In the genomic region with DNA sequence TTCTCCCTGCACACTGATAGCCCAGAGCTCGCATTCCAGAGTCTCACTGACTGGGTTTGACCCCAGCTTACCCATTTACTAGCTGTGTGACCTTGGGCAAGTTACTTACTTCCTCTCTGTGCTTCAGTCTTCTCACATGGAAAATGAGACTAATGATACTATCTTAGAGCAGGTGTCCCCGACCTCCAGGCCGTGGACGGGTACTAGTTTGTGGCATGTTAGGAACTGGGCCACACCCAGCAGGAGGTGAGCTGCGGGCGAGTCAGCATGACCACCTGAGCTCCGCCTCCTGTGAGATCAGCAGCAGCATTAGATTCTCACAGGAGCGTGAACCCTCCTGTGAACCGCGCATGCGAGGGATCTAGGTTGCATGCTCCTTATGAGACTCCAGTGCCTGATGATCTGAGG, we compare ENCODE assay signal across 1 cellular context.
TF ChIP-seq lines count a peak whose summit lies in the region.

No MANE protein-coding gene starts in this region.

TF ChIP-seq in HepG2, 621 proteins besides CTCF, POLR2A, EP300 and RAD21 (continued from another document):
- TF ChIP-seq, protein P1, sequence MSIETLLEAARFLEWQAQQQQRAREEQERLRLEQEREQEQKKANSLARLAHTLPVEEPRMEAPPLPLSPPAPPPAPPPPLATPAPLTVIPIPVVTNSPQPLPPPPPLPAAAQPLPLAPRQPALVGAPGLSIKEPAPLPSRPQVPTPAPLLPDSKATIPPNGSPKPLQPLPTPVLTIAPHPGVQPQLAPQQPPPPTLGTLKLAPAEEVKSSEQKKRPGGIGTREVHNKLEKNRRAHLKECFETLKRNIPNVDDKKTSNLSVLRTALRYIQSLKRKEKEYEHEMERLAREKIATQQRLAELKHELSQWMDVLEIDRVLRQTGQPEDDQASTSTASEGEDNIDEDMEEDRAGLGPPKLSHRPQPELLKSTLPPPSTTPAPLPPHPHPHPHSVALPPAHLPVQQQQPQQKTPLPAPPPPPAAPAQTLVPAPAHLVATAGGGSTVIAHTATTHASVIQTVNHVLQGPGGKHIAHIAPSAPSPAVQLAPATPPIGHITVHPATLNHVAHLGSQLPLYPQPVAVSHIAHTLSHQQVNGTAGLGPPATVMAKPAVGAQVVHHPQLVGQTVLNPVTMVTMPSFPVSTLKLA (IDR thresholded peaks at IDR 0.05), result no peak
- TF ChIP-seq SP5 (CRISPR knock-in tag; IDR thresholded peaks at IDR 0.05; ENCODE audit: borderline replicate concordance, low read depth) (0 out of 2 replicates have a peak, but pooled peaks have one; percentile 13), ZNF510 (CRISPR knock-in tag; IDR thresholded peaks at IDR 0.05; ENCODE audit: low read depth) (no peak), CERS6 (CRISPR knock-in tag; IDR thresholded peaks at IDR 0.05) (no peak), RARA (CRISPR knock-in tag; IDR thresholded peaks at IDR 0.05) (peak; percentile 32; the same call in 1 of the 2 replicates), RELA (CRISPR knock-in tag; IDR thresholded peaks at IDR 0.05) (no peak), SMC3 (IDR thresholded peaks at IDR 0.05; ENCODE audit: low read length) (no peak), RXRB (CRISPR knock-in tag; IDR thresholded peaks at IDR 0.05; ENCODE audit: borderline replicate concordance) (peak; percentile 41; the same call in 1 of the 2 replicates), HNRNPLL (IDR thresholded peaks at IDR 0.05; ENCODE audit: low read depth, low read length, poor library complexity, severe bottlenecking) (no peak), KMT2A (CRISPR knock-in tag; IDR thresholded peaks at IDR 0.05) (no peak), NR0B2 (CRISPR knock-in tag; IDR thresholded peaks at IDR 0.05) (no peak), RXRA (CRISPR knock-in tag; IDR thresholded peaks at IDR 0.05) (peak; percentile 27; the same call in 1 of the 2 replicates), ZNF234 (CRISPR knock-in tag; conservative IDR thresholded peaks at IDR 0.05) (no peak), HINFP (CRISPR knock-in tag; IDR thresholded peaks at IDR 0.05; ENCODE audit: low read depth) (no peak), ZNF773 (CRISPR knock-in tag; IDR thresholded peaks at IDR 0.05; ENCODE audit: borderline replicate concordance) (no peak), ZFAT (CRISPR knock-in tag; conservative IDR thresholded peaks at IDR 0.05) (no peak), CEBPG (CRISPR knock-in tag; IDR thresholded peaks at IDR 0.05) (peak; percentile 35; the same call in 1 of the 2 replicates), MIER3 (CRISPR knock-in tag; IDR thresholded peaks at IDR 0.05; ENCODE audit: borderline replicate concordance) (no peak), ZBTB38 (CRISPR knock-in tag; IDR thresholded peaks at IDR 0.05) (peak; percentile 60; the same call in 1 of the 2 replicates), FOXM1 (CRISPR knock-in tag; IDR thresholded peaks at IDR 0.05) (no peak), ZNF225 (CRISPR knock-in tag; IDR thresholded peaks at IDR 0.05) (no peak), EED (CRISPR knock-in tag; IDR thresholded peaks at IDR 0.05) (no peak), NFE2 (CRISPR knock-in tag; IDR thresholded peaks at IDR 0.05) (no peak), ELF1 (CRISPR knock-in tag; IDR thresholded peaks at IDR 0.05) (no peak), SSRP1 (CRISPR knock-in tag; IDR thresholded peaks at IDR 0.05) (no peak), ZNF768 (CRISPR knock-in tag; IDR thresholded peaks at IDR 0.05) (peak; percentile 43; the same call in 1 of the 2 replicates), ZNF687 (CRISPR knock-in tag; IDR thresholded peaks at IDR 0.05) (peak; percentile 43), ZNF180 (CRISPR knock-in tag; IDR thresholded peaks at IDR 0.05; ENCODE audit: borderline replicate concordance, low read depth) (no peak), ZNF629 (CRISPR knock-in tag; conservative IDR thresholded peaks at IDR 0.05) (0 out of 2 replicates have a peak, but pooled peaks have one; percentile 15), SUZ12 (IDR thresholded peaks at IDR 0.05; ENCODE audit: low read depth, low read length) (no peak), SOX6 (IDR thresholded peaks at IDR 0.05) (no peak), SOX6 (CRISPR knock-in tag; IDR thresholded peaks at IDR 0.05) (0 out of 2 replicates have a peak, but pooled peaks have one; percentile 13)
- TF ChIP-seq, protein P2, sequence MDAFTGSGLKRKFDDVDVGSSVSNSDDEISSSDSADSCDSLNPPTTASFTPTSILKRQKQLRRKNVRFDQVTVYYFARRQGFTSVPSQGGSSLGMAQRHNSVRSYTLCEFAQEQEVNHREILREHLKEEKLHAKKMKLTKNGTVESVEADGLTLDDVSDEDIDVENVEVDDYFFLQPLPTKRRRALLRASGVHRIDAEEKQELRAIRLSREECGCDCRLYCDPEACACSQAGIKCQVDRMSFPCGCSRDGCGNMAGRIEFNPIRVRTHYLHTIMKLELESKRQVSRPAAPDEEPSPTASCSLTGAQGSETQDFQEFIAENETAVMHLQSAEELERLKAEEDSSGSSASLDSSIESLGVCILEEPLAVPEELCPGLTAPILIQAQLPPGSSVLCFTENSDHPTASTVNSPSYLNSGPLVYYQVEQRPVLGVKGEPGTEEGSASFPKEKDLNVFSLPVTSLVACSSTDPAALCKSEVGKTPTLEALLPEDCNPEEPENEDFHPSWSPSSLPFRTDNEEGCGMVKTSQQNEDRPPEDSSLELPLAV (CRISPR knock-in tag; conservative IDR thresholded peaks at IDR 0.05; ENCODE audit: low read depth), result no peak
- TF ChIP-seq, protein P3, sequence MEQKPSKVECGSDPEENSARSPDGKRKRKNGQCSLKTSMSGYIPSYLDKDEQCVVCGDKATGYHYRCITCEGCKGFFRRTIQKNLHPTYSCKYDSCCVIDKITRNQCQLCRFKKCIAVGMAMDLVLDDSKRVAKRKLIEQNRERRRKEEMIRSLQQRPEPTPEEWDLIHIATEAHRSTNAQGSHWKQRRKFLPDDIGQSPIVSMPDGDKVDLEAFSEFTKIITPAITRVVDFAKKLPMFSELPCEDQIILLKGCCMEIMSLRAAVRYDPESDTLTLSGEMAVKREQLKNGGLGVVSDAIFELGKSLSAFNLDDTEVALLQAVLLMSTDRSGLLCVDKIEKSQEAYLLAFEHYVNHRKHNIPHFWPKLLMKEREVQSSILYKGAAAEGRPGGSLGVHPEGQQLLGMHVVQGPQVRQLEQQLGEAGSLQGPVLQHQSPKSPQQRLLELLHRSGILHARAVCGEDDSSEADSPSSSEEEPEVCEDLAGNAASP (CRISPR knock-in tag; IDR thresholded peaks at IDR 0.05; ENCODE audit: borderline replicate concordance), result peak; percentile 64; the same call in 1 of the 2 replicates
- TF ChIP-seq, protein P4, sequence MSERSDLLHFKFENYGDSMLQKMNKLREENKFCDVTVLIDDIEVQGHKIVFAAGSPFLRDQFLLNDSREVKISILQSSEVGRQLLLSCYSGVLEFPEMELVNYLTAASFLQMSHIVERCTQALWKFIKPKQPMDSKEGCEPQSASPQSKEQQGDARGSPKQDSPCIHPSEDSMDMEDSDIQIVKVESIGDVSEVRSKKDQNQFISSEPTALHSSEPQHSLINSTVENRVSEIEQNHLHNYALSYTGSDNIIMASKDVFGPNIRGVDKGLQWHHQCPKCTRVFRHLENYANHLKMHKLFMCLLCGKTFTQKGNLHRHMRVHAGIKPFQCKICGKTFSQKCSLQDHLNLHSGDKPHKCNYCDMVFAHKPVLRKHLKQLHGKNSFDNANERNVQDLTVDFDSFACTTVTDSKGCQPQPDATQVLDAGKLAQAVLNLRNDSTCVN (CRISPR knock-in tag; IDR thresholded peaks at IDR 0.05; ENCODE audit: borderline replicate concordance), result no peak
